In genomic region chr14:61753631-61754030, GRCh38 we compare ENCODE assay signal across 16 cellular contexts. TPM values are rescaled to one million over a fixed set of nuclear protein-coding genes. Genes with fewer than 3 reads are reported as not detected.
A peak's percentile ranks its signal among the peaks of the same experiment; 100 is the strongest.
DNase-seq lines count a peak whose midpoint lies in the region; ATAC-seq and TF ChIP-seq lines count a peak whose summit lies in the region.
"Had no signal": no experiment of that assay in that cellular context is flagged by ENCODE, and none has a peak within 500 bp of the region (broad histone marks: within the 10 kb centered on the region; RNA-seq: fewer than 3 reads in every experiment).

No MANE protein-coding gene starts in this region.

- no peak overlapping the region for H3K27ac ChIP-seq in smooth muscle cell (ENCODE audit: low read depth)
- H3K27ac ChIP-seq: BLaER1 had no signal

- no peak overlapping the region for H3K4me2 ChIP-seq in Loucy (ENCODE audit: low read depth, low read length, poor library complexity, severe bottlenecking)
- no peak overlapping the region for H3K4me2 ChIP-seq in skeletal muscle satellite cell (ENCODE audit: low read length)
- H3K4me2 ChIP-seq in smooth muscle cell: no peak overlapping the region

- H3K4me3 Mint-ChIP-seq in activated CD8-positive, alpha-beta T cell treated with anti-CD3 and anti-CD28 coated beads for 36 hours: no peak overlapping the region
- H3K4me3 Mint-ChIP-seq in activated CD8-positive, alpha-beta T cell treated with anti-CD3 and anti-CD28 coated beads, Interleukin-2, amount 10 ng/mL, durations not matched to agents 7 days and 5 days: no peak overlapping the region
- H3K4me3 Mint-ChIP-seq: natural killer cell treated with Interleukin-12 subunit alpha and Interleukin-12 subunit beta and Interleukin-15 and Interleukin-18, amount 100 ng/mL, for 72 hours had no signal

- intact Hi-C loops in activated CD8-positive, alpha-beta T cell treated with anti-CD3 and anti-CD28 coated beads for 36 hours (cut with micrococcal nuclease): no loop called here

- H3K9me3 ChIP-seq in Loucy (ENCODE audit: insufficient read depth, low read depth, low read length) (no peaks in the 10 kb centered on the region), skeletal muscle satellite cell (replicated peaks; ENCODE audit: low read length) (no peaks in the 10 kb centered on the region), smooth muscle cell (replicated peaks; ENCODE audit: low read depth) (no peaks in the 10 kb centered on the region)
- H3K9me3 ChIP-seq: BLaER1 had no signal

- H3K9ac ChIP-seq in Loucy (ENCODE audit: low read depth, low read length, poor library complexity, severe bottlenecking): no peak overlapping the region
- H3K9ac ChIP-seq in skeletal muscle satellite cell (ENCODE audit: low read depth, low read length): peak overlapping the region; percentile 61
- H3K9ac ChIP-seq in smooth muscle cell (ENCODE audit: low read depth): no peak overlapping the region
- H3K9ac ChIP-seq: BLaER1 had no signal

- H3K4me1 ChIP-seq in Loucy (ENCODE audit: insufficient read depth, low read length, poor library complexity, severe bottlenecking) (peaks cover 18% of the 10 kb centered on the region), skeletal muscle satellite cell (ENCODE audit: control insufficient read depth, insufficient read depth, low read length) (peaks cover 62% of the 10 kb centered on the region), smooth muscle cell (ENCODE audit: low read depth) (no peaks in the 10 kb centered on the region)

- CTCF ChIA-PET in activated CD8-positive, alpha-beta T cell treated with anti-CD3 and anti-CD28 coated beads for 36 hours (lab: Charles Lee): interaction anchor here (1.3 kb wide), 1 partner anchor 84 kb away, joined by 4 read pairs; no protein-coding TSS in a partner anchor
- CTCF ChIA-PET in activated CD8-positive, alpha-beta T cell treated with anti-CD3 and anti-CD28 coated beads, Interleukin-2, amount 10 ng/mL, durations not matched to agents 7 days and 5 days (lab: Charles Lee): interaction anchor here (1.0 to 8.0 kb wide), 6 partner anchors 8 to 335 kb away, joined by 3 to 62 read pairs (median 4); partner anchors contain the start of gene SNAPC1

- H3F3A ChIP-seq in Loucy (ENCODE audit: low read depth) (no peaks in the 10 kb centered on the region), smooth muscle cell (ENCODE audit: low read depth) (peaks cover 39% of the 10 kb centered on the region)

- H3K4me1 Mint-ChIP-seq in activated CD8-positive, alpha-beta T cell treated with anti-CD3 and anti-CD28 coated beads for 36 hours (ENCODE audit: low read depth): peaks cover 21% of the 10 kb centered on the region
- H3K4me1 Mint-ChIP-seq in activated CD8-positive, alpha-beta T cell treated with anti-CD3 and anti-CD28 coated beads, Interleukin-2, amount 10 ng/mL, durations not matched to agents 7 days and 5 days (ENCODE audit: low read depth): peaks cover 42% of the 10 kb centered on the region

- H3K27me3 ChIP-seq in Loucy (ENCODE audit: insufficient read depth, low read length, poor library complexity, severe bottlenecking): no peaks in the 10 kb centered on the region
- H3K27me3 ChIP-seq in skeletal muscle satellite cell (ENCODE audit: control insufficient read depth, insufficient read depth, low read length): no peaks in the 10 kb centered on the region
- H3K27me3 ChIP-seq in smooth muscle cell (ENCODE audit: low read depth): no peaks in the 10 kb centered on the region
- H3K27me3 ChIP-seq: BLaER1 had no signal

- H3K9me3 Mint-ChIP-seq in activated CD8-positive, alpha-beta T cell treated with anti-CD3 and anti-CD28 coated beads for 36 hours: no peaks in the 10 kb centered on the region
- H3K9me3 Mint-ChIP-seq in activated CD8-positive, alpha-beta T cell treated with anti-CD3 and anti-CD28 coated beads, Interleukin-2, amount 10 ng/mL, durations not matched to agents 7 days and 5 days (ENCODE audit: insufficient read depth): no peaks in the 10 kb centered on the region
- H3K9me3 Mint-ChIP-seq: natural killer cell treated with Interleukin-12 subunit alpha and Interleukin-12 subunit beta and Interleukin-15 and Interleukin-18, amount 100 ng/mL, for 72 hours had no signal

- H3K36me3 Mint-ChIP-seq in activated CD8-positive, alpha-beta T cell treated with anti-CD3 and anti-CD28 coated beads for 36 hours (ENCODE audit: low read depth): peaks cover 28% of the 10 kb centered on the region
- peaks cover 31% of the 10 kb centered on the region for H3K36me3 Mint-ChIP-seq in activated CD8-positive, alpha-beta T cell treated with anti-CD3 and anti-CD28 coated beads, Interleukin-2, amount 10 ng/mL, durations not matched to agents 7 days and 5 days (ENCODE audit: low read depth)

- no peaks in the 10 kb centered on the region for H3K9me2 ChIP-seq in Loucy (replicated peaks; ENCODE audit: low read depth, low read length)

- no peaks in the 10 kb centered on the region for H3K36me3 ChIP-seq in Loucy (ENCODE audit: insufficient read depth, low read length)
- H3K36me3 ChIP-seq in skeletal muscle satellite cell (ENCODE audit: insufficient read depth, low read length): peaks cover 43% of the 10 kb centered on the region
- peaks cover 2% of the 10 kb centered on the region for H3K36me3 ChIP-seq in smooth muscle cell (ENCODE audit: low read depth)
- H3K36me3 ChIP-seq: BLaER1 had no signal

- POLR2A ChIA-PET in activated CD8-positive, alpha-beta T cell treated with anti-CD3 and anti-CD28 coated beads for 36 hours (lab: Charles Lee): interaction anchor here (0.7 to 0.9 kb wide), 2 partner anchors 9 to 14 kb away, joined by 3 read pairs; partner anchors contain the start of gene SNAPC1
- POLR2A ChIA-PET in activated CD8-positive, alpha-beta T cell treated with anti-CD3 and anti-CD28 coated beads, Interleukin-2, amount 10 ng/mL, durations not matched to agents 7 days and 5 days (lab: Charles Lee): interaction anchor here (1.9 kb wide), 1 partner anchor 8 kb away, joined by 9 read pairs; the partner anchor contains the start of gene SNAPC1

- no peak overlapping the region for H3K27ac Mint-ChIP-seq in activated CD8-positive, alpha-beta T cell treated with anti-CD3 and anti-CD28 coated beads for 36 hours
- no peak overlapping the region for H3K27ac Mint-ChIP-seq in activated CD8-positive, alpha-beta T cell treated with anti-CD3 and anti-CD28 coated beads, Interleukin-2, amount 10 ng/mL, durations not matched to agents 7 days and 5 days

- TF ChIP-seq CTCF in activated CD8-positive, alpha-beta T cell treated with anti-CD3 and anti-CD28 coated beads for 36 hours (IDR thresholded peaks at IDR 0.05): no peak
- peak; percentile 50 for TF ChIP-seq CTCF in Loucy (conservative IDR thresholded peaks at IDR 0.05; ENCODE audit: low read length)
- peak; percentile 38 for TF ChIP-seq CTCF in choroid plexus epithelial cell (conservative IDR thresholded peaks at IDR 0.05; ENCODE audit: low read depth, low read length)
- no peak for TF ChIP-seq CTCF in smooth muscle cell (IDR thresholded peaks at IDR 0.05; ENCODE audit: borderline replicate concordance, insufficient read depth, poor library complexity, severe bottlenecking)

- peak; percentile 26 for ATAC-seq in activated CD8-positive, alpha-beta T cell treated with anti-CD3 and anti-CD28 coated beads for 36 hours
- ATAC-seq in activated CD8-positive, alpha-beta T cell treated with anti-CD3 and anti-CD28 coated beads, Interleukin-2, amount 10 ng/mL, durations not matched to agents 7 days and 5 days: no peak
- no peak for ATAC-seq in HG03025 (IDR thresholded peaks at IDR 0.05; ENCODE audit: low FRiP score, unreplicated experiment)
- ATAC-seq: natural killer cell treated with Interleukin-12 subunit alpha and Interleukin-12 subunit beta and Interleukin-15 and Interleukin-18, amount 100 ng/mL, for 72 hours had no signal

- H4K20me1 ChIP-seq in Loucy (ENCODE audit: insufficient read depth, low read length, poor library complexity, severe bottlenecking) (peaks cover 6% of the 10 kb centered on the region), smooth muscle cell (ENCODE audit: low read depth) (peaks cover 4% of the 10 kb centered on the region)

- peaks cover 22% of the 10 kb centered on the region; the same call in 1 of the 2 replicates for H3K79me2 ChIP-seq in Loucy (ENCODE audit: insufficient read depth, low read length)
- no peaks in the 10 kb centered on the region for H3K79me2 ChIP-seq in smooth muscle cell (ENCODE audit: low read depth)

- H2AFZ ChIP-seq in Loucy (ENCODE audit: low read length) (no peak overlapping the region), smooth muscle cell (ENCODE audit: low read depth) (no peak overlapping the region)

- peaks cover 3% of the 10 kb centered on the region for H3K27me3 Mint-ChIP-seq in activated CD8-positive, alpha-beta T cell treated with anti-CD3 and anti-CD28 coated beads for 36 hours
- peaks cover 5% of the 10 kb centered on the region for H3K27me3 Mint-ChIP-seq in activated CD8-positive, alpha-beta T cell treated with anti-CD3 and anti-CD28 coated beads, Interleukin-2, amount 10 ng/mL, durations not matched to agents 7 days and 5 days (ENCODE audit: low read depth)

- no peak overlapping the region for H3K4me3 ChIP-seq in Loucy (ENCODE audit: low read length, poor library complexity, severe bottlenecking)
- H3K4me3 ChIP-seq in choroid plexus epithelial cell (ENCODE audit: low read depth, low read length): no peak overlapping the region
- no peak overlapping the region for H3K4me3 ChIP-seq in skeletal muscle satellite cell (ENCODE audit: low read length)
- H3K4me3 ChIP-seq in smooth muscle cell: no peak overlapping the region
- H3K4me3 ChIP-seq: BLaER1 had no signal

- DNase-seq in activated CD8-positive, alpha-beta T cell treated with anti-CD3 and anti-CD28 coated beads for 36 hours: peak; percentile 29
- DNase-seq in activated CD8-positive, alpha-beta T cell treated with anti-CD3 and anti-CD28 coated beads, Interleukin-2, amount 10 ng/mL, durations not matched to agents 7 days and 5 days: no peak
- DNase-seq in choroid plexus epithelial cell (ENCODE audit: low read depth) (peak; percentile 54), SW480 (ENCODE audit: low spot score) (no peak), smooth muscle cell (lab: John Stamatoyannopoulos, UW; ENCODE audit: unreplicated experiment) (no peak)
- DNase-seq: activated CD8-positive, alpha-beta memory T cell treated with anti-CD3 and anti-CD28 coated beads, Interleukin-2, amount 50 U/mL, for 4 hours; aorta; kidney; MV-4-11; NCI-H774 had no signal

RNA-seq across cellular contexts. Expression of gene SNAPC1, which starts 8.6 kb away (rescaled TPM):
- 10 to 100 TPM; 11.4 to 11.6 TPM for total RNA-seq in activated CD8-positive, alpha-beta T cell treated with anti-CD3 and anti-CD28 coated beads for 36 hours
- total RNA-seq in activated CD8-positive, alpha-beta T cell treated with anti-CD3 and anti-CD28 coated beads, Interleukin-2, amount 10 ng/mL, durations not matched to agents 7 days and 5 days: 1 to 10 TPM; 6.4 to 6.5 TPM
- 20.8 and 21.5 TPM in 2 replicates for total RNA-seq in skeletal muscle satellite cell (2012; rRNA removed)
- 13.3 and 13.5 TPM in 2 replicates for total RNA-seq in smooth muscle cell
- 6.1 and 8.4 TPM in 2 replicates for polyA plus RNA-seq in smooth muscle cell

RNA-seq across cellular contexts. Expression of gene HIF1A, which starts 58.3 kb away (rescaled TPM):
- total RNA-seq in activated CD8-positive, alpha-beta T cell treated with anti-CD3 and anti-CD28 coated beads for 36 hours: 100 to 1,000 TPM; 133 to 140 TPM
- 100 to 1,000 TPM; 119 to 132 TPM for total RNA-seq in activated CD8-positive, alpha-beta T cell treated with anti-CD3 and anti-CD28 coated beads, Interleukin-2, amount 10 ng/mL, durations not matched to agents 7 days and 5 days
- total RNA-seq in skeletal muscle satellite cell (2012; rRNA removed): 339 and 489 TPM in 2 replicates
- total RNA-seq in smooth muscle cell: 333 and 376 TPM in 2 replicates
- 140 and 152 TPM in 2 replicates for polyA plus RNA-seq in smooth muscle cell

RNA-seq across cellular contexts. Expression of gene SYT16, which starts 58.9 kb away (rescaled TPM):
- under 1 TPM; 0.02 to 0.05 TPM for total RNA-seq in activated CD8-positive, alpha-beta T cell treated with anti-CD3 and anti-CD28 coated beads for 36 hours
- total RNA-seq in activated CD8-positive, alpha-beta T cell treated with anti-CD3 and anti-CD28 coated beads, Interleukin-2, amount 10 ng/mL, durations not matched to agents 7 days and 5 days: not detected
- under 0.01 and 0.25 TPM in 2 replicates for total RNA-seq in skeletal muscle satellite cell (2012; rRNA removed)
- 1.0 and 2.4 TPM in 2 replicates for total RNA-seq in smooth muscle cell
- 1.1 TPM in 1 of 2 replicates, not detected in the other for polyA plus RNA-seq in smooth muscle cell
- total RNA-seq: aorta; T-helper 2 cell treated with Interferon-gamma antibody and Interleukin-4, amounts not matched to agents 100 ng/mL and 5 ng/mL, for 36 hours had no signal

Comparison
In these comparisons a context has a peak if more than half of its experiments do, and no peak if none do; other contexts are left out.
1. DNase-seq: peak in activated CD8-positive, alpha-beta T cell treated with anti-CD3 and anti-CD28 coated beads for 36 hours (single experiment) and choroid plexus epithelial cell (single experiment); none in activated CD8-positive, alpha-beta T cell treated with anti-CD3 and anti-CD28 coated beads, Interleukin-2, amount 10 ng/mL, durations not matched to agents 7 days and 5 days (single experiment), SW480 (single experiment) and smooth muscle cell (single experiment).
2. CTCF ChIP-seq: peak in Loucy (single experiment) and choroid plexus epithelial cell (single experiment); none in activated CD8-positive, alpha-beta T cell treated with anti-CD3 and anti-CD28 coated beads for 36 hours (single experiment) and smooth muscle cell (single experiment).